Comparison of ENCODE assay signal across 27 cellular contexts in genomic region chr18:44773640-44774155, GRCh38.
"Had no signal": no experiment of that assay in that cellular context is flagged by ENCODE, and none has a peak within 500 bp of the region (broad histone marks: within the 10 kb centered on the region; RNA-seq: fewer than 3 reads in every experiment).

No MANE protein-coding gene starts in this region.

- H3K9me3 Mint-ChIP-seq: effector memory CD8-positive, alpha-beta T cell; mesothelial cell of epicardium had no signal

- ATAC-seq: activated CD4-positive, alpha-beta T cell treated with anti-CD3 and anti-CD28 coated beads for 36 hours; activated CD8-positive, alpha-beta memory T cell treated with anti-CD3 and anti-CD28 coated beads, Interleukin-2, amount 10 ng/mL, durations not matched to agents 7 days and 5 days; activated CD8-positive, alpha-beta T cell treated with anti-CD3 and anti-CD28 coated beads, Interleukin-2, amount 10 ng/mL, durations not matched to agents 7 days and 5 days; effector memory CD8-positive, alpha-beta T cell; esophagus mucosa; left cardiac atrium; left ventricle myocardium superior; naive thymus-derived CD4-positive, alpha-beta T cell; sciatic nerve; upper lobe of right lung had no signal

- DNase-seq: activated CD4-positive, alpha-beta T cell treated with anti-CD3 and anti-CD28 coated beads for 36 hours; activated CD4-positive, CD25-positive, alpha-beta regulatory T cell; activated CD8-positive, alpha-beta memory T cell treated with anti-CD3 and anti-CD28 coated beads, Interleukin-2, amount 10 ng/mL, durations not matched to agents 7 days and 5 days; activated CD8-positive, alpha-beta T cell treated with anti-CD3 and anti-CD28 coated beads, Interleukin-2, amount 10 ng/mL, durations not matched to agents 7 days and 5 days; activated effector memory CD4-positive, alpha-beta T cell treated with Interleukin-2 at 50 U/mL for 16 hours; activated naive CD4-positive, alpha-beta T cell treated with Interleukin-2 at 50 U/mL for 16 hours; activated T-cell treated with anti-CD3 and anti-CD28 coated beads, Interleukin-2, amount 50 U/mL, for 48 hours; caudate nucleus; cortex of kidney; effector memory CD8-positive, alpha-beta T cell; foreskin fibroblast; head of caudate nucleus; hippocampal formation; left cardiac atrium; left ventricle myocardium superior; mammary epithelial cell; naive thymus-derived CD4-positive, alpha-beta T cell; ovary; retina; stimulated activated CD4-positive, alpha-beta T cell treated with anti-CD3 and anti-CD28 coated beads, Interleukin-4, amount 100 ng/mL, for 24 hours; stimulated activated naive CD4-positive, alpha-beta T cell; tibial artery; upper lobe of right lung had no signal

- H3K36me3 Mint-ChIP-seq: activated naive CD8-positive, alpha-beta T cell had no signal

- H3K27me3 Mint-ChIP-seq: activated naive CD8-positive, alpha-beta T cell; effector memory CD8-positive, alpha-beta T cell had no signal

- H3K4me3 Mint-ChIP-seq: activated CD4-positive, alpha-beta T cell treated with anti-CD3 and anti-CD28 coated beads for 36 hours; activated CD8-positive, alpha-beta memory T cell treated with anti-CD3 and anti-CD28 coated beads, Interleukin-2, amount 10 ng/mL, durations not matched to agents 7 days and 5 days; activated CD8-positive, alpha-beta T cell treated with anti-CD3 and anti-CD28 coated beads, Interleukin-2, amount 10 ng/mL, durations not matched to agents 7 days and 5 days; activated naive CD8-positive, alpha-beta T cell; effector memory CD8-positive, alpha-beta T cell; mesothelial cell of epicardium; naive thymus-derived CD4-positive, alpha-beta T cell had no signal

- H3K27ac Mint-ChIP-seq: activated CD4-positive, alpha-beta T cell treated with anti-CD3 and anti-CD28 coated beads for 36 hours; activated CD8-positive, alpha-beta memory T cell treated with anti-CD3 and anti-CD28 coated beads, Interleukin-2, amount 10 ng/mL, durations not matched to agents 7 days and 5 days; activated CD8-positive, alpha-beta T cell treated with anti-CD3 and anti-CD28 coated beads, Interleukin-2, amount 10 ng/mL, durations not matched to agents 7 days and 5 days; activated naive CD8-positive, alpha-beta T cell; effector memory CD8-positive, alpha-beta T cell; mesothelial cell of epicardium; naive thymus-derived CD4-positive, alpha-beta T cell had no signal

- H3K4me1 Mint-ChIP-seq: activated CD8-positive, alpha-beta memory T cell treated with anti-CD3 and anti-CD28 coated beads, Interleukin-2, amount 10 ng/mL, durations not matched to agents 7 days and 5 days had no signal
